ENCODE assay signal across 11 cellular contexts in the genomic region with DNA sequence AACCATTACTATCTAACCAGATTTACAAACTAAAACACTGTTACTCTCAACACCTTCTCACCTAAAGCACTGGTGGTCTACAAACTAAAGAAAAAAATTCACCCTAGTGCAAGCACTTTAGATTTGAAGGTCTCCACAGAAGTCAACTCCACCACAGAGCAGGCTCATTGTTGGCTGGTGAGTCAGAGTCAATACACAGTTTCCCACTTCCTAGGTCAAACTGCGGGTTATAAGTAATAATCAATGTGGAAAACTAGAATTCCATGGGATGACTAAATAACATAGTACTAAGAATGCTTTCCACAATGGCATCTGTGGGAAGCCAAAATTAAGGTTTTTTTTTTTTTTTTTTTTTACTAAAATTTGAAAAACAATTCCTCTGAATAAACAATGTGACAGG.
A peak's percentile ranks its signal among the peaks of the same experiment; 100 is the strongest.
DNase-seq lines count a peak whose midpoint lies in the region; FAIRE-seq and TF ChIP-seq lines count a peak whose summit lies in the region.
"Had no signal": no experiment of that assay in that cellular context is flagged by ENCODE, and none has a peak within 500 bp of the region (broad histone marks: within the 10 kb centered on the region; RNA-seq: fewer than 3 reads in every experiment).

No MANE protein-coding gene starts in this region.

- no peaks in the 10 kb centered on the region for H3K27me3 ChIP-seq in HAP-1 (ENCODE audit: low read depth)

- H3K4me1 ChIP-seq in HAP-1, result peaks cover 1% of the 10 kb centered on the region; the same call in 1 of the 2 replicates

- FAIRE-seq in urothelium cell line (lab: Jason Lieb, UNC), result no peak

- no peaks in the 10 kb centered on the region for H3K9me3 ChIP-seq in HAP-1

- TF ChIP-seq CTCF in HFF-Myc (IDR thresholded peaks at IDR 0.05; ENCODE audit: low read depth, low read length, missing control alignments), result no peak

- H3K36me3 ChIP-seq in HAP-1 (replicated peaks), result no peaks in the 10 kb centered on the region

- peak; percentile 85 for DNase-seq in HFF-Myc (ENCODE audit: extremely low read depth, low read depth)
- DNase-seq in amniotic epithelial cell (ENCODE audit: low read depth), result peak; percentile 58
- DNase-seq in hepatic stellate cell (ENCODE audit: low spot score), result peak; percentile 21
- peak; percentile 64 for DNase-seq in urothelium cell line (ENCODE audit: low spot score)
- DNase-seq in NCI-H1105 (lab: John Stamatoyannopoulos, UW), result no peak
- no peak for DNase-seq in HAP-1 (ENCODE audit: low spot score in 2 of 2)
- no peak for DNase-seq in NCI-H510A treated with DMSO at 0.1 percent for 48 hours (lab: John Stamatoyannopoulos, UW)
- DNase-seq: activated naive CD8-positive, alpha-beta T cell treated with anti-CD3 and anti-CD28 coated beads, Interleukin-2, amount 10 ng/mL, durations not matched to agents 7 days and 5 days; right cardiac atrium; Right ventricle myocardium superior; substantia nigra had no signal

- in situ Hi-C loops in HAP-1 (cut with MboI; ENCODE audit: low sequenced_read_pairs), result no loop called here

- H3K4me3 ChIP-seq in HFF-Myc (replicated peaks; ENCODE audit: low read depth, low read length) (no peak overlapping the region), HAP-1 (no peak overlapping the region)

Comparison
In these comparisons a context has a peak if more than half of its experiments do, and no peak if none do; other contexts are left out.
1. DNase-seq: peak in HFF-Myc (single experiment), amniotic epithelial cell (single experiment), hepatic stellate cell (single experiment) and urothelium cell line (single experiment); none in NCI-H1105 (single experiment), HAP-1 (0 of 2) and NCI-H510A treated with DMSO at 0.1 percent for 48 hours (single experiment).